Comparison of ENCODE assay signal across 10 cellular contexts in the genomic region with DNA sequence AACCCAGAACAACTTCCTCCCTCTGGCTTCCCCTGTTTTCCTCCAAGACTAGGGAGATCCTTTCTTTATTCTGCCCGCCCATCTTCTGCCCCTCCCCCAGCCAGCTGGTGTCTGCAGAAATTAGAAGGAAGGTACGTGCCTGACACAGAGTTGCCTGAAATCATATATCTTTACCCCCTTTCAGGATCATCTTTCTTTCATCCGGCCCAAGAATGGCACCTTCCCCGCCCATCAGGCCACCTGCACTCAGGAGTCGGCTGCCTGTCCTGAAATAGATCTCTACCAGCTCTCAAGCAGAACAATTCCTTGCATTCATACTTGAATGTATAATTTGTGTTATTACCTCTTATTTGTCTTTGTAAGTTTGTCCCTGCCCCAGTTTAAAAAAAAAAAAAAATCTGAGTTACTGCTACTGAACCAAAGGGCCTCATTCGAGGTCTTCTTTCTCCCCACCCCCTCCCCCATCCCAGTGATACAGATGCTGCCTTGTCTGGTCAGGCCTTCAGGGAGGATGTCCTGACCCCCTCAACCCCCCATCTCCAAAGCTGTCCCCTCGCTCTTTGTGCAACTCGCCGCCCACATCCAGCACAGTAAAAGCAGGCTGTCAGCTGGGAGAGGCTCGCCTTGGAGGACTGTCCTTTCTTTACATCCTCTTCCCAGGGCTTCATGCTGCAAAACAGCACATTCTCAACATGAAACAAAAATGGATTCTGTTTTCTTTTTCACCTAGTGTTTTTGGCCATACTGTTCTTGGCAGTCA.
DNase-seq lines count a peak whose midpoint lies in the region; ATAC-seq and TF ChIP-seq lines count a peak whose summit lies in the region.
"Had no signal": no experiment of that assay in that cellular context is flagged by ENCODE, and none has a peak within 500 bp of the region (broad histone marks: within the 10 kb centered on the region; RNA-seq: fewer than 3 reads in every experiment).

No MANE protein-coding gene starts in this region.

- TF ChIP-seq CTCF in H9 (conservative IDR thresholded peaks at IDR 0.05) (no peak), Panc1 (IDR thresholded peaks at IDR 0.05) (no peak), heart right ventricle (IDR thresholded peaks at IDR 0.05) (no peak), body of pancreas (IDR thresholded peaks at IDR 0.05) (no peak)

- H3K4me3 Mint-ChIP-seq in H9: peak overlapping the region in 1 of 2 experiments; percentile 15; a peak in 1 of 5 replicates
- H3K4me3 Mint-ChIP-seq: activated T-cell treated with anti-CD3 and anti-CD28 coated beads, Interleukin-2, amount 50 U/mL, for 4 hours had no signal

- in situ Hi-C loops in Panc1 (cut with HindIII; ENCODE audit: low pct_unique_long_range_greater_than_20kb, low sequenced_read_pairs): no loop called here

- H3T11ph ChIP-seq in H9 (ENCODE audit: low read length): no peak overlapping the region

- H3K9ac ChIP-seq in H9 (ENCODE audit: extremely low read depth, insufficient read length, low read length): no peak overlapping the region

- no peak overlapping the region for H2AK5ac ChIP-seq in H9 (ENCODE audit: insufficient read length, low read length)

- no peak overlapping the region for H2AFZ ChIP-seq in H9 (ENCODE audit: low read length)

- H2BK15ac ChIP-seq in H9 (ENCODE audit: low read depth, low read length): no peak overlapping the region

- H3K27me3 ChIP-seq in H9 (ENCODE audit: insufficient read depth, low read length) (no peaks in the 10 kb centered on the region), Panc1 (ENCODE audit: control insufficient read depth, insufficient read depth, low read length) (no peaks in the 10 kb centered on the region), heart right ventricle (no peaks in the 10 kb centered on the region), body of pancreas (no peaks in the 10 kb centered on the region)

- H2BK120ac ChIP-seq in H9 (ENCODE audit: low read depth, low read length, poor library complexity, severe bottlenecking): no peak overlapping the region

- H3K9me3 ChIP-seq in H9 (ENCODE audit: control insufficient read depth, low read depth, low read length): no peaks in the 10 kb centered on the region
- no peaks in the 10 kb centered on the region for H3K9me3 ChIP-seq in Panc1 (ENCODE audit: control insufficient read depth, insufficient read depth, low read depth, low read length)
- no peaks in the 10 kb centered on the region for H3K9me3 ChIP-seq in heart right ventricle
- H3K9me3 ChIP-seq in body of pancreas: no peaks in the 10 kb centered on the region

- no peaks in the 10 kb centered on the region for H3K23me2 ChIP-seq in H9 (ENCODE audit: insufficient read length, low read depth, low read length, poor library complexity, severe bottlenecking)

- H2BK12ac ChIP-seq in H9 (ENCODE audit: insufficient read length, low read depth, low read length): no peak overlapping the region

- H3K14ac ChIP-seq in H9 (ENCODE audit: insufficient read depth, low read length): no peak overlapping the region; the same call in 1 of the 2 replicates

- H3K27me3 Mint-ChIP-seq in H9 (ENCODE audit: low read depth): no peaks in the 10 kb centered on the region

- no peak for DNase-seq in H9
- no peak for DNase-seq in Panc1 (ENCODE audit: low read depth, low spot score)
- DNase-seq in heart right ventricle: peak in 1 of 2 donors; percentile 28
- peak; percentile 33 for DNase-seq in retina
- DNase-seq in body of pancreas: no peak
- no peak for DNase-seq in NCI-H1436 (lab: John Stamatoyannopoulos, UW)
- DNase-seq in GDM1 (lab: John Stamatoyannopoulos, UW): no peak
- DNase-seq: activated T-cell treated with anti-CD3 and anti-CD28 coated beads, Interleukin-2, amount 50 U/mL, for 4 hours; Kasumi-1 had no signal

- no peak overlapping the region for H4K91ac ChIP-seq in H9 (ENCODE audit: insufficient read length, low read depth, low read length)

- H3K9me3 Mint-ChIP-seq in H9: peaks cover 0 to 8% of the 10 kb centered on the region in 2 experiments; a peak in 1 of 5 replicates
- H3K9me3 Mint-ChIP-seq: activated T-cell treated with anti-CD3 and anti-CD28 coated beads, Interleukin-2, amount 50 U/mL, for 4 hours had no signal

- H3K4me1 Mint-ChIP-seq in H9: peaks cover 25 to 26% of the 10 kb centered on the region in 2 experiments

- peak overlapping the region; percentile 17 to 49 (median 35); a peak in 4 of 7 replicates for H3K27ac Mint-ChIP-seq in H9

- no TSS peak for BruUV-seq in Panc1 (replicated peaks; lab: Mats Ljungman, UMichigan)

- POLR2A ChIA-PET in Panc1 (lab: Charles Lee): no interaction called here

- no peak overlapping the region for H3K56ac ChIP-seq in H9 (ENCODE audit: insufficient read length, low read depth, low read length)

- H4K5ac ChIP-seq in H9 (ENCODE audit: insufficient read length, low read depth, low read length): no peak overlapping the region

- H3K18ac ChIP-seq in H9 (ENCODE audit: insufficient read length, low read depth, low read length): no peak overlapping the region

- WGBS in H9 (ENCODE audit: extremely low coverage, insufficient read length, low lambda C conversion rate): no CpG with 5 or more reads among the region's 10 CpGs
- WGBS in heart right ventricle, 2 donors: 53% methylated on average over 10 of the region's 10 CpGs
- 83 to 84% methylated on average over 10 of the region's 10 CpGs for WGBS in body of pancreas, 2 donors

- peaks cover 6 to 11% (median 7%) of the 10 kb centered on the region in 3 experiments; a peak in 5 of 7 replicates for H3K36me3 Mint-ChIP-seq in H9 (ENCODE audit: insufficient read depth in 1 of 3, low read depth in 3 of 3)

- H4K8ac ChIP-seq in H9 (replicated peaks; ENCODE audit: insufficient read length, low read depth, low read length): no peak overlapping the region

- no peak overlapping the region for H3K27ac ChIP-seq in H9 (ENCODE audit: insufficient read length, low read depth, low read length)
- H3K27ac ChIP-seq in Panc1 (ENCODE audit: low read length): peak overlapping the region; percentile 82
- H3K27ac ChIP-seq in heart right ventricle: peak overlapping the region; percentile 65 to 87 (median 75)
- H3K27ac ChIP-seq in body of pancreas: no peak overlapping the region

- no peak overlapping the region for H3K4me2 ChIP-seq in H9 (ENCODE audit: insufficient read depth, insufficient read length, low read length)

- H3K36me3 ChIP-seq in Panc1 (ENCODE audit: control insufficient read depth, insufficient read depth, low read length) (no peaks in the 10 kb centered on the region), heart right ventricle (no peaks in the 10 kb centered on the region), body of pancreas (replicated peaks in 1 of 2; ENCODE audit: insufficient read depth in 1 of 2, low read depth in 2 of 2) (no peaks in the 10 kb centered on the region)

- intact Hi-C loops in Panc1 (cut with micrococcal nuclease; ENCODE audit: unreplicated experiment): no loop called here
- intact Hi-C loops in heart right ventricle (cut with DNase I): loop anchor here in 3 of 10 donors (5.0 to 10.0 kb wide), 3 partner anchors 37 to 115 kb away; no protein-coding TSS in a partner anchor
- intact Hi-C loops in body of pancreas (cut with DNase I): no loop called here

- no peaks in the 10 kb centered on the region for H4K20me1 ChIP-seq in H9 (ENCODE audit: control insufficient read depth, insufficient read depth, insufficient read length)

- H3K4me1 ChIP-seq in H9 (ENCODE audit: insufficient read depth, low read length) (peaks cover 13% of the 10 kb centered on the region; the same call in 1 of the 2 replicates), Panc1 (ENCODE audit: control insufficient read depth, insufficient read depth, low read length) (peaks cover 31% of the 10 kb centered on the region), heart right ventricle (peaks cover 16 to 57% (median 52%) of the 10 kb centered on the region in 9 donors), body of pancreas (peaks cover 41% of the 10 kb centered on the region)

- no peak overlapping the region for H2BK5ac ChIP-seq in H9 (ENCODE audit: insufficient read length, low read length)

- H3K79me1 ChIP-seq in H9 (ENCODE audit: insufficient read depth, low read depth, low read length, poor library complexity, severe bottlenecking): no peaks in the 10 kb centered on the region

- no peak overlapping the region for H2BK20ac ChIP-seq in H9 (ENCODE audit: low read depth, low read length, poor library complexity, severe bottlenecking)

- no peak for ATAC-seq in Panc1
- ATAC-seq in heart right ventricle: no peak
- ATAC-seq in body of pancreas: no peak
- no peak for ATAC-seq in GM21515 (IDR thresholded peaks at IDR 0.05; ENCODE audit: unreplicated experiment)
- ATAC-seq: activated T-cell treated with anti-CD3 and anti-CD28 coated beads, Interleukin-2, amount 50 U/mL, for 4 hours had no signal

- TF ChIP-seq POLR2A in body of pancreas (IDR thresholded peaks at IDR 0.05): no peak

- H3K79me2 ChIP-seq in H9 (ENCODE audit: insufficient read depth, low read length): no peaks in the 10 kb centered on the region

- H3K23ac ChIP-seq in H9 (ENCODE audit: insufficient read length, low read depth, low read length): no peak overlapping the region

- no peak overlapping the region for H3K4ac ChIP-seq in H9 (ENCODE audit: low read depth, low read length)

- H3K4me3 ChIP-seq in Panc1 (ENCODE audit: low read depth in 2 of 2, low read length in 2 of 2) (no peak overlapping the region), heart right ventricle (no peak overlapping the region), body of pancreas (no peak overlapping the region)

- CTCF ChIA-PET in Panc1 (lab: Charles Lee): no interaction called here

Comparison
In these comparisons a context has a peak if more than half of its experiments do, and no peak if none do; other contexts are left out.
1. H3K27ac ChIP-seq: peak in Panc1 (single experiment) and heart right ventricle (10 of 10); none in H9 (single experiment) and body of pancreas (0 of 4).